8 cellular contexts compared by ENCODE assay signal in the genomic region with DNA sequence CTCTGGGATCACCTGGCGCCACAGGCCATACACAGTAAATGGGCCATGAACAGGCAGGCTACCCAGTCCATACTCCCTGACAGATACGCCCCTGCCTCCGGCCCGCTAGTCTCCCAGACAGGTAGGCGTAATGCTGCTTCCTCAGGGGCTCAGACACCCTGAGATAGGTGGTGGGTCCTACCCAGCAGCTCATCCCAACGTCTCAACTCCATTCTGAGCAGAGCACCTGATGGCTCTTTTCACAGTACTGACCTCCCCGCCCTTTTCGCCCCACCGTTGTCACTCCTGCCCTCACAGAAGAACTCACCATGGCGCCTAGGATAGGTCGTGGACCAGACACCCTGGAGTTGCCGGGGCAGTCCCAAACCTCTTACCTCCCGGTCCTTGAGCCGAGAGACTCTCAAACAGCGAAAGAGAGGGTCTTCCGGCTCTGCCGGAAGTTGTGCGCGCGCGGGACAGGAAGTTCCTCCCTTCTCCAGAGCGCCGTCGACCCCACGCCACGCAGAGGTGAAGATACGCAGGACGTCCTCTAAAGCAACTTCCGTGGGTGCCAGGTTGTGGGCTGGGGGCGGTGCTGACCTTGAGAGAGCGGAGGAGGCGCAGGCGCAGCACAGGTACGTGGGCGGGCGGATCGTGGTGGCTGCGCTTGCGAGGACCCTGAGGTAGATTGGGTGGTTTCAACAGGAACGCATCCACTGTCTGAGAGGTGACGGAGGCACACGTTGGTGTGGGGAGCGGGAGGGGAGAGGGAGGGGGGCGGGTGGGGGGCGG. TPM values are rescaled to one million over a fixed set of nuclear protein-coding genes. Genes with fewer than 3 reads are reported as not detected.
A peak's percentile ranks its signal among the peaks of the same experiment; 100 is the strongest.
DNase-seq lines count a peak whose midpoint lies in the region; ATAC-seq and TF ChIP-seq lines count a peak whose summit lies in the region.

A gene (minus strand): TSS at position 432 of the 771 bp plus-strand sequence. CDS start 122 bp downstream, at position 310.

- in situ Hi-C loops in GM18951 (cut with MboI; ENCODE audit: low sequenced_read_pairs, unreplicated experiment) (no loop called here), mammary epithelial cell (cut with MboI; ENCODE audit: low sequenced_read_pairs in 2 of 2) (no loop called here)

- CTCF ChIA-PET in mammary epithelial cell (lab: Charles Lee; ENCODE audit: low non-redundant PET) = no interaction called here

- DNase-seq in AG08396 (ENCODE audit: low spot score) = peak; percentile 82
- peak; percentile 87 for DNase-seq in NCI-H2227 treated with DMSO at 0.1 percent for 48 hours (lab: John Stamatoyannopoulos, UW)
- peak; percentile 96 for DNase-seq in WERI-Rb-1
- peak; percentile 92 for DNase-seq in mammary epithelial cell
- DNase-seq in iPS-NIHi7 (ENCODE audit: extremely low spot score) = peak; percentile 75
- peak; percentile 19 for DNase-seq in smooth muscle cell (lab: John Stamatoyannopoulos, UW; ENCODE audit: unreplicated experiment)

- intact Hi-C loops in mammary epithelial cell (cut with micrococcal nuclease) = loop anchor here (2.0 to 10.0 kb wide), 3 partner anchors 128 to 484 kb away; no protein-coding TSS in a partner anchor

- H3K4me3 ChIP-seq in WERI-Rb-1 (ENCODE audit: low read depth, low read length) (peak within 1 kb of the TSS; percentile 82), mammary epithelial cell (replicated peaks in 1 of 3; ENCODE audit: insufficient read depth in 1 of 3, low read depth in 2 of 3, low read length in 3 of 3) (peak within 1 kb of the TSS; percentile 61 to 93 (median 89)), smooth muscle cell (peak within 1 kb of the TSS; percentile 100)

- H3K4me1 ChIP-seq in mammary epithelial cell (ENCODE audit: insufficient read depth, low read length) (peaks cover 14% of the 10 kb centered on the region), smooth muscle cell (ENCODE audit: low read depth) (peaks cover 14% of the 10 kb centered on the region)

- H3K9me3 ChIP-seq in WERI-Rb-1 (ENCODE audit: severe bottlenecking) (no peaks in the 10 kb centered on the region), mammary epithelial cell (replicated peaks; ENCODE audit: insufficient read depth, low read length) (peaks cover 6% of the 10 kb centered on the region), smooth muscle cell (replicated peaks; ENCODE audit: low read depth) (no peaks in the 10 kb centered on the region)

- TF ChIP-seq CTCF in WERI-Rb-1 (IDR thresholded peaks at IDR 0.05; ENCODE audit: low read depth, low read length) = no peak
- TF ChIP-seq CTCF in mammary epithelial cell (conservative IDR thresholded peaks at IDR 0.05 in 1 of 2, IDR thresholded peaks at IDR 0.05 in 1 of 2; ENCODE audit: extremely low read depth in 1 of 2, insufficient read depth in 1 of 2, low read depth in 1 of 2, low read length in 2 of 2) = no peak
- TF ChIP-seq CTCF in smooth muscle cell (IDR thresholded peaks at IDR 0.05; ENCODE audit: borderline replicate concordance, insufficient read depth, poor library complexity, severe bottlenecking) = no peak

- peak; percentile 76 for TF ChIP-seq POLR2A in GM18951 (IDR thresholded peaks at IDR 0.05; ENCODE audit: extremely low read depth, insufficient read depth, insufficient read length)

- ATAC-seq in HG03175 (IDR thresholded peaks at IDR 0.05; ENCODE audit: unreplicated experiment) = peak; percentile 99

- no TSS peak for BruUV-seq in mammary epithelial cell (replicated peaks; lab: Mats Ljungman, UMichigan)

- H2AFZ ChIP-seq in mammary epithelial cell (ENCODE audit: low read depth, low read length) (peak within 1 kb of the TSS; percentile 94), smooth muscle cell (ENCODE audit: low read depth) (peak within 1 kb of the TSS; percentile 99)

- H3K79me2 ChIP-seq in mammary epithelial cell (ENCODE audit: insufficient read depth, low read length) = peaks cover 90% of the 10 kb centered on the region
- H3K79me2 ChIP-seq in smooth muscle cell (ENCODE audit: low read depth) = peaks cover 51% of the 10 kb centered on the region

- H3F3A ChIP-seq in smooth muscle cell (ENCODE audit: low read depth) = no peaks in the 10 kb centered on the region

- dilution Hi-C loops in mammary epithelial cell (cut with HindIII; ENCODE audit: low sequenced_read_pairs) = no loop called here

- peak within 1 kb of the TSS; percentile 76 for H3K27ac ChIP-seq in WERI-Rb-1
- peak within 1 kb of the TSS; percentile 52 for H3K27ac ChIP-seq in mammary epithelial cell (ENCODE audit: insufficient read depth, low read depth, low read length)
- H3K27ac ChIP-seq in smooth muscle cell (ENCODE audit: low read depth) = no peak within 1 kb of the TSS

- H3K4me2 ChIP-seq in mammary epithelial cell (ENCODE audit: insufficient read depth, low read depth, low read length) (peak within 1 kb of the TSS; percentile 83), smooth muscle cell (peak within 1 kb of the TSS; percentile 99)

- H3K9ac ChIP-seq in mammary epithelial cell (ENCODE audit: insufficient read depth, low read length) (peak within 1 kb of the TSS; percentile 75), smooth muscle cell (ENCODE audit: low read depth) (peak within 1 kb of the TSS; percentile 55)

- H3K36me3 ChIP-seq in WERI-Rb-1 = peaks cover 14% of the 10 kb centered on the region
- H3K36me3 ChIP-seq in mammary epithelial cell (ENCODE audit: insufficient read depth, low read length) = peaks cover 10% of the 10 kb centered on the region
- H3K36me3 ChIP-seq in smooth muscle cell (ENCODE audit: low read depth) = no peaks in the 10 kb centered on the region

- no peaks in the 10 kb centered on the region for H4K20me1 ChIP-seq in mammary epithelial cell (ENCODE audit: insufficient read depth, low read length)
- H4K20me1 ChIP-seq in smooth muscle cell (ENCODE audit: low read depth) = peaks cover 10% of the 10 kb centered on the region

- H3K27me3 ChIP-seq in WERI-Rb-1 (ENCODE audit: insufficient read depth, low read depth, severe bottlenecking) = no peaks in the 10 kb centered on the region
- no peaks in the 10 kb centered on the region for H3K27me3 ChIP-seq in mammary epithelial cell (ENCODE audit: insufficient read depth, low read length)
- no peaks in the 10 kb centered on the region for H3K27me3 ChIP-seq in smooth muscle cell (ENCODE audit: low read depth)

- WGBS in mammary epithelial cell (ENCODE audit: low coverage, missing lambda C conversion rate) = 4% methylated on average over 27 of the region's 45 CpGs
- under 1% methylated on average over 41 of the region's 45 CpGs for WGBS in smooth muscle cell (ENCODE audit: low lambda C conversion rate)

RNA-seq across cellular contexts. Expression of the gene that starts here (rescaled TPM):
- total RNA-seq in mammary epithelial cell (10 to 100 TPM; 14.4 to 14.8 TPM), smooth muscle cell (19.4 and 33.8 TPM in 2 replicates)
- polyA plus RNA-seq in mammary epithelial cell (5.8 TPM), smooth muscle cell (6.3 and 8.2 TPM in 2 replicates)
- polyA minus RNA-seq in mammary epithelial cell = 17.5 TPM

Comparison
In these comparisons a context has a peak if more than half of its experiments do, and no peak if none do; other contexts are left out.
1. DNase-seq: peak in every context shown above with its lines; median percentile 96 in WERI-Rb-1; 92 in mammary epithelial cell; 87 in NCI-H2227 treated with DMSO at 0.1 percent for 48 hours; 82 in AG08396; 75 in iPS-NIHi7; 19 in smooth muscle cell.